ENCODE assay signal across 14 cellular contexts in the genomic region with DNA sequence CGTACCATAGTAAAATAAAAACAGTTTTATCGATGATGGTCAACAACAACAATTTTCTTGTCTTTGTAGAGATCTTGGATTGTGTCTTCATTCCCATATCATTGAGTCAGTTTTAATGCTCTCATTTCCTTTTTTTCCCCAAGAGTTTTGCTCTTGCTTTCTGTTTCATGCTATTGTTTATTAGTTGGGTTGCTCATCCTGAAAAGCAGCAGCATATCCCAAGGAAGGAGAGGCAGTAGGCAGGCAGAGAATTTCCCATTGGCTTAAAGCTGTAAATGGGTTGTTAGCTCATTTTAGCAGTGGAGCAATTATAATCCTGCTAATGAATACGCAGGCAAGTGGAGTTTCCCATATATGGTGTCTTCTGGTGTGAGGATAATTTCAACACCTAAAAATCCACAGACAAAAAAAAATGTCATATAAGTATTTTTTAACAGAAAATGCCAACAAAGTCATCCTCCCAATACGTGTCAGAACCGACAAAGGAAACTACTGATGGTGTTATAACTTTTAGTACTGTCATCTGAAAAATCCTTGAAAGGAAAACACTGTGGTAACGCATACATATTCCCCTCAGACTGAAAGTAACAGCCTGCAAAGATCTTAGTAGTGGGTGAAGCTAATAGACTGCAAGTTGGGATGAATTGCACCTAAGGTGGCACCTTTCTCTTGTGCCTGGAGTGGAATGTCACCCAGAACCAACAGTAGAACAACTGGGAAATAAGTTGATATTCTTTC.
DNase-seq lines count a peak whose midpoint lies in the region; ATAC-seq and TF ChIP-seq lines count a peak whose summit lies in the region.
"Had no signal": no experiment of that assay in that cellular context is flagged by ENCODE, and none has a peak within 500 bp of the region (broad histone marks: within the 10 kb centered on the region; RNA-seq: fewer than 3 reads in every experiment).

No MANE protein-coding gene starts in this region.

- WGBS in right lobe of liver (ENCODE audit: insufficient coverage, low coverage, low lambda C conversion rate, missing lambda C conversion rate), result 88% methylated on average over 6 of the region's 6 CpGs

- TF ChIP-seq CTCF in natural killer cell (IDR thresholded peaks at IDR 0.05), result no peak
- TF ChIP-seq CTCF in right lobe of liver (IDR thresholded peaks at IDR 0.05), result no peak

- H3K27me3 ChIP-seq in right lobe of liver, result no peaks in the 10 kb centered on the region
- H3K27me3 ChIP-seq: MG63 had no signal

- H3K27me3 Mint-ChIP-seq in T-helper 1 cell treated with Interleukin-12 subunit alpha and Interleukin-12 subunit beta and Interleukin-4 antibody, amounts not matched to agents 30 μg/mL and 1 μg/mL, for 36 hours (ENCODE audit: low read depth), result no peaks in the 10 kb centered on the region
- H3K27me3 Mint-ChIP-seq in activated T-helper 1 cell treated with anti-CD3 and anti-CD28 coated beads, Interleukin-12 subunit alpha, Interleukin-12 subunit beta, Interleukin-2, Interleukin-4 antibody, amounts not matched to agents 30 ng/mL and 10 ng/mL and 1 ng/mL, durations not matched to agents 14 hours and 24 hours and 36 hours (ENCODE audit: insufficient read depth), result no peaks in the 10 kb centered on the region
- no peaks in the 10 kb centered on the region for H3K27me3 Mint-ChIP-seq in natural killer cell (ENCODE audit: low read depth in 2 of 2)

- H3K27ac ChIP-seq in right lobe of liver, result no peak overlapping the region
- H3K27ac ChIP-seq: C4-2B had no signal

- H3K36me3 Mint-ChIP-seq in T-helper 1 cell treated with Interleukin-12 subunit alpha and Interleukin-12 subunit beta and Interleukin-4 antibody, amounts not matched to agents 30 μg/mL and 1 μg/mL, for 36 hours (ENCODE audit: low read depth), result peaks cover 6% of the 10 kb centered on the region
- H3K36me3 Mint-ChIP-seq in activated T-helper 1 cell treated with anti-CD3 and anti-CD28 coated beads, Interleukin-12 subunit alpha, Interleukin-12 subunit beta, Interleukin-2, Interleukin-4 antibody, amounts not matched to agents 30 ng/mL and 10 ng/mL and 1 ng/mL, durations not matched to agents 14 hours and 24 hours and 36 hours (ENCODE audit: low read depth), result peaks cover 7% of the 10 kb centered on the region
- H3K36me3 Mint-ChIP-seq in natural killer cell, result no peaks in the 10 kb centered on the region

- no peaks in the 10 kb centered on the region for H3K36me3 ChIP-seq in right lobe of liver

- H3K27ac Mint-ChIP-seq in T-helper 1 cell treated with Interleukin-12 subunit alpha and Interleukin-12 subunit beta and Interleukin-4 antibody, amounts not matched to agents 30 μg/mL and 1 μg/mL, for 36 hours, result peak overlapping the region; percentile 80
- H3K27ac Mint-ChIP-seq in activated T-helper 1 cell treated with anti-CD3 and anti-CD28 coated beads, Interleukin-12 subunit alpha, Interleukin-12 subunit beta, Interleukin-2, Interleukin-4 antibody, amounts not matched to agents 30 ng/mL and 10 ng/mL and 1 ng/mL, durations not matched to agents 14 hours and 24 hours and 36 hours, result peak overlapping the region; percentile 86
- H3K27ac Mint-ChIP-seq in natural killer cell, result no peak overlapping the region
- H3K27ac Mint-ChIP-seq: HFFc6 had no signal

- no peaks in the 10 kb centered on the region for H3K4me1 ChIP-seq in right lobe of liver

- no peak for DNase-seq in T-helper 1 cell
- peak; percentile 7 for DNase-seq in AG08396 (ENCODE audit: low spot score)
- DNase-seq in activated T-helper 1 cell treated with anti-CD3 and anti-CD28 coated beads, Interleukin-12 subunit alpha, Interleukin-12 subunit beta, Interleukin-2, Interleukin-4 antibody, amounts not matched to agents 30 ng/mL and 10 ng/mL and 1 ng/mL, durations not matched to agents 14 hours and 24 hours and 36 hours (ENCODE audit: low spot score), result no peak
- no peak for DNase-seq in natural killer cell
- DNase-seq in right lobe of liver, result no peak
- DNase-seq: HFFc6, MG63, NCI-H2107, NCI-H345, NCI-H526 treated with DMSO at 0.1 percent for 48 hours had no signal

- no peak overlapping the region for H3K4me3 ChIP-seq in right lobe of liver
- H3K4me3 ChIP-seq: MG63 had no signal

- intact Hi-C loops in activated T-helper 1 cell treated with anti-CD3 and anti-CD28 coated beads, Interleukin-12 subunit alpha, Interleukin-12 subunit beta, Interleukin-2, Interleukin-4 antibody, amounts not matched to agents 30 ng/mL and 10 ng/mL and 1 ng/mL, durations not matched to agents 14 hours and 24 hours and 36 hours (cut with micrococcal nuclease), result loop anchor here (1.0 kb wide), 1 partner anchor 10 kb away; no protein-coding TSS in a partner anchor
- intact Hi-C loops in natural killer cell (cut with micrococcal nuclease), result no loop called here
- intact Hi-C loops in right lobe of liver (cut with DNase I), result no loop called here

- no peaks in the 10 kb centered on the region for H3K9me3 Mint-ChIP-seq in T-helper 1 cell treated with Interleukin-12 subunit alpha and Interleukin-12 subunit beta and Interleukin-4 antibody, amounts not matched to agents 30 μg/mL and 1 μg/mL, for 36 hours
- no peaks in the 10 kb centered on the region for H3K9me3 Mint-ChIP-seq in activated T-helper 1 cell treated with anti-CD3 and anti-CD28 coated beads, Interleukin-12 subunit alpha, Interleukin-12 subunit beta, Interleukin-2, Interleukin-4 antibody, amounts not matched to agents 30 ng/mL and 10 ng/mL and 1 ng/mL, durations not matched to agents 14 hours and 24 hours and 36 hours
- H3K9me3 Mint-ChIP-seq in natural killer cell, result no peaks in the 10 kb centered on the region
- H3K9me3 Mint-ChIP-seq: HFFc6 had no signal

- peak overlapping the region; percentile 56 for H3K4me3 Mint-ChIP-seq in T-helper 1 cell treated with Interleukin-12 subunit alpha and Interleukin-12 subunit beta and Interleukin-4 antibody, amounts not matched to agents 30 μg/mL and 1 μg/mL, for 36 hours
- H3K4me3 Mint-ChIP-seq in activated T-helper 1 cell treated with anti-CD3 and anti-CD28 coated beads, Interleukin-12 subunit alpha, Interleukin-12 subunit beta, Interleukin-2, Interleukin-4 antibody, amounts not matched to agents 30 ng/mL and 10 ng/mL and 1 ng/mL, durations not matched to agents 14 hours and 24 hours and 36 hours, result peak overlapping the region; percentile 45
- no peak overlapping the region for H3K4me3 Mint-ChIP-seq in natural killer cell
- H3K4me3 Mint-ChIP-seq: HFFc6 had no signal

- H3K9me3 ChIP-seq in right lobe of liver, result no peaks in the 10 kb centered on the region
- H3K9me3 ChIP-seq: MG63 had no signal

- H3K4me1 Mint-ChIP-seq in T-helper 1 cell treated with Interleukin-12 subunit alpha and Interleukin-12 subunit beta and Interleukin-4 antibody, amounts not matched to agents 30 μg/mL and 1 μg/mL, for 36 hours (ENCODE audit: low read depth), result peaks cover 39% of the 10 kb centered on the region
- H3K4me1 Mint-ChIP-seq in activated T-helper 1 cell treated with anti-CD3 and anti-CD28 coated beads, Interleukin-12 subunit alpha, Interleukin-12 subunit beta, Interleukin-2, Interleukin-4 antibody, amounts not matched to agents 30 ng/mL and 10 ng/mL and 1 ng/mL, durations not matched to agents 14 hours and 24 hours and 36 hours (ENCODE audit: low read depth), result peaks cover 40% of the 10 kb centered on the region
- H3K4me1 Mint-ChIP-seq in natural killer cell, result peaks cover 18 to 35% of the 10 kb centered on the region in 2 donors

- no peak for TF ChIP-seq POLR2A in right lobe of liver (IDR thresholded peaks at IDR 0.05)

- peak in 2 of 3 donors; percentile 26 to 64 for ATAC-seq in natural killer cell
- no peak for ATAC-seq in GM18873 (IDR thresholded peaks at IDR 0.05; ENCODE audit: low FRiP score, unreplicated experiment)
- ATAC-seq in right lobe of liver, result no peak
- ATAC-seq in HG03025 (IDR thresholded peaks at IDR 0.05; ENCODE audit: low FRiP score, unreplicated experiment), result no peak

Comparison
In these comparisons a context has a peak if more than half of its experiments do, and no peak if none do; other contexts are left out.
1. H3K27ac Mint-ChIP-seq: peak in T-helper 1 cell treated with Interleukin-12 subunit alpha and Interleukin-12 subunit beta and Interleukin-4 antibody, amounts not matched to agents 30 μg/mL and 1 μg/mL, for 36 hours (single experiment) and activated T-helper 1 cell treated with anti-CD3 and anti-CD28 coated beads, Interleukin-12 subunit alpha, Interleukin-12 subunit beta, Interleukin-2, Interleukin-4 antibody, amounts not matched to agents 30 ng/mL and 10 ng/mL and 1 ng/mL, durations not matched to agents 14 hours and 24 hours and 36 hours (single experiment); none in natural killer cell (0 of 2).
2. ATAC-seq: peak in natural killer cell (2 of 3); none in GM18873 (single experiment), right lobe of liver (0 of 4) and HG03025 (single experiment).